Comparison of ENCODE assay signal across 8 cellular contexts in genomic region chr10:91198781-91199180, GRCh38. TPM values are rescaled to one million over a fixed set of nuclear protein-coding genes. Genes with fewer than 3 reads are reported as not detected.
DNase-seq lines count a peak whose midpoint lies in the region; ATAC-seq and TF ChIP-seq lines count a peak whose summit lies in the region.

No MANE protein-coding gene starts in this region.

- TF ChIP-seq CTCF in KMS-11 (conservative IDR thresholded peaks at IDR 0.05; ENCODE audit: low read depth, low read length): no peak
- no peak for TF ChIP-seq CTCF in cardiac fibroblast (IDR thresholded peaks at IDR 0.05; ENCODE audit: low read depth, low read length)
- no peak for TF ChIP-seq CTCF in omental fat pad (IDR thresholded peaks at IDR 0.05)

- H3K4me1 ChIP-seq in KMS-11 (ENCODE audit: low read depth, poor library complexity, severe bottlenecking) (peaks cover 98% of the 10 kb centered on the region), SJCRH30 (no peaks in the 10 kb centered on the region)

- DNase-seq in GM04504 (ENCODE audit: low read depth): peak; percentile 75
- peak; percentile 79 to 91 for DNase-seq in cardiac fibroblast (ENCODE audit: low read depth in 2 of 2)
- no peak for DNase-seq in omental fat pad (ENCODE audit: low spot score)
- DNase-seq in SJCRH30: no peak
- DNase-seq in mucosa of gallbladder (ENCODE audit: low spot score): no peak
- DNase-seq in stimulated activated CD4-positive, alpha-beta T cell treated with anti-CD3 and anti-CD28 coated beads, Interleukin-4, amount 100 ng/mL, for 24 hours: no peak

- H3K79me2 ChIP-seq in KMS-11 (ENCODE audit: insufficient read depth, low read depth): peaks cover 47% of the 10 kb centered on the region; the same call in 1 of the 2 replicates

- H3K27ac ChIP-seq in KMS-11 (peak overlapping the region; percentile 76), SJCRH30 (no peak overlapping the region)

- ATAC-seq in GM21515 (IDR thresholded peaks at IDR 0.05; ENCODE audit: unreplicated experiment) (peak; percentile 79), omental fat pad (ENCODE audit: low FRiP score) (peak; percentile 62)

- peak overlapping the region; percentile 21; the same call in 1 of the 2 replicates for H3K9ac ChIP-seq in KMS-11

- no peaks in the 10 kb centered on the region for H3K9me3 ChIP-seq in SJCRH30 (replicated peaks)

- no peaks in the 10 kb centered on the region for H3K36me3 ChIP-seq in KMS-11 (ENCODE audit: insufficient read depth)
- no peaks in the 10 kb centered on the region for H3K36me3 ChIP-seq in SJCRH30

- H3K4me2 ChIP-seq in KMS-11: peak overlapping the region; percentile 72

- H3K27me3 ChIP-seq in KMS-11 (ENCODE audit: insufficient read depth, low read depth) (no peaks in the 10 kb centered on the region), SJCRH30 (no peaks in the 10 kb centered on the region)

- H3K4me3 ChIP-seq in KMS-11 (IDR thresholded peaks at IDR 0.05; ENCODE audit: insufficient read depth, low read depth, low read length) (no peak overlapping the region), cardiac fibroblast (replicated peaks in 1 of 2; ENCODE audit: low read depth in 2 of 2, low read length in 2 of 2) (no peak overlapping the region), SJCRH30 (no peak overlapping the region)

- no peaks in the 10 kb centered on the region; the same call in 1 of the 2 replicates for H4K20me1 ChIP-seq in KMS-11 (ENCODE audit: insufficient read depth)

- no peak overlapping the region for H2AFZ ChIP-seq in KMS-11 (ENCODE audit: low read depth)

RNA-seq across cellular contexts. Expression of gene PCGF5, which starts 21.7 kb away (rescaled TPM):
- total RNA-seq in omental fat pad: 10 to 100 TPM; 31.9 to 55.4 (median 42.5) TPM
- total RNA-seq in SJCRH30 (2014; rRNA removed; shearing (Covaris generic)): 11.3 and 11.4 TPM in 2 replicates
- total RNA-seq in mucosa of gallbladder: 45.0 TPM

Comparison
In these comparisons a context has a peak if more than half of its experiments do, and no peak if none do; other contexts are left out.
1. DNase-seq: peak in GM04504 (single experiment) and cardiac fibroblast (2 of 2); none in omental fat pad (single experiment), SJCRH30 (0 of 2), mucosa of gallbladder (single experiment) and stimulated activated CD4-positive, alpha-beta T cell treated with anti-CD3 and anti-CD28 coated beads, Interleukin-4, amount 100 ng/mL, for 24 hours (single experiment).